Comparison of ENCODE assay signal across 8 cellular contexts in genomic region chr6:33696538-33697518, GRCh38. TPM values are rescaled to one million over a fixed set of nuclear protein-coding genes. Genes with fewer than 3 reads are reported as not detected.
DNase-seq lines count a peak whose midpoint lies in the region; ATAC-seq and TF ChIP-seq lines count a peak whose summit lies in the region.

No MANE protein-coding gene starts in this region.

- H3F3A ChIP-seq in PC-9 (ENCODE audit: insufficient read depth, low read depth), result peaks cover 67% of the 10 kb centered on the region

- intact Hi-C loops in PC-9 (cut with micrococcal nuclease; ENCODE audit: unreplicated experiment), result no loop called here
- intact Hi-C loops in mucosa of descending colon (cut with DNase I, micrococcal nuclease), result no loop called here

- H3K27me3 ChIP-seq in PC-9 (ENCODE audit: insufficient read depth, low read depth), result no peaks in the 10 kb centered on the region

- H3K4me3 Mint-ChIP-seq in chondrocyte (ENCODE audit: unreplicated experiment), result no peak overlapping the region

- H3K4me2 ChIP-seq in PC-9, result no peak overlapping the region

- H3K4me1 ChIP-seq in PC-9 (replicated peaks; ENCODE audit: insufficient read depth) (peaks cover 21% of the 10 kb centered on the region; the same call in 1 of the 2 replicates), mucosa of descending colon (ENCODE audit: low read depth) (peaks cover 2% of the 10 kb centered on the region)

- TF ChIP-seq CTCF in PC-9 (conservative IDR thresholded peaks at IDR 0.05) (no peak), chondrocyte (IDR thresholded peaks at IDR 0.05) (no peak), mucosa of descending colon (IDR thresholded peaks at IDR 0.05) (no peak)

- peak; percentile 29 for ATAC-seq in mucosa of descending colon
- ATAC-seq in GM18861 (IDR thresholded peaks at IDR 0.05; ENCODE audit: unreplicated experiment), result no peak

- H4K20me1 ChIP-seq in PC-9 (ENCODE audit: insufficient read depth), result peaks cover 23% of the 10 kb centered on the region

- CTCF ChIA-PET in PC-9 (lab: Charles Lee), result interaction anchor here (0.6 to 1.7 kb wide), 3 partner anchors 14 to 114 kb away, joined by 3 to 7 read pairs (median 6); partner anchors contain the start of gene UQCC2

- H3K4me3 ChIP-seq in PC-9 (no peak overlapping the region), mucosa of descending colon (no peak overlapping the region)

- no peaks in the 10 kb centered on the region for H3K79me2 ChIP-seq in PC-9 (ENCODE audit: low read depth)

- H3K9me3 Mint-ChIP-seq in chondrocyte (ENCODE audit: low read depth), result no peaks in the 10 kb centered on the region

- POLR2A ChIA-PET in PC-9 (lab: Charles Lee; ENCODE audit: unreplicated experiment), result interaction anchor here (0.6 kb wide), 3 partner anchors 28 to 872 kb away, joined by 3 read pairs; no protein-coding TSS in a partner anchor

- peaks cover 2% of the 10 kb centered on the region for H3K36me3 Mint-ChIP-seq in chondrocyte (ENCODE audit: low read depth)

- peak; percentile 34 for DNase-seq in activated gamma-delta T cell treated with Interleukin-2 at 50 U/mL for 16 hours
- no peak for DNase-seq in activated gamma-delta T cell (lab: John Stamatoyannopoulos, UW)
- peak in 1 of 2 experiments; percentile 71 for DNase-seq in PC-9
- peak; percentile 62 for DNase-seq in chondrocyte (ENCODE audit: low spot score)
- DNase-seq in mucosa of descending colon, result peak in 1 of 3 donors; percentile 29
- DNase-seq in amniotic stem cell (lab: John Stamatoyannopoulos, UW), result no peak
- no peak for DNase-seq in stimulated activated CD4-positive, alpha-beta T cell treated with anti-CD3 and anti-CD28 coated beads, Interleukin-1b, Interleukin-23, amount 100 ng/mL, for 48 hours

- no peaks in the 10 kb centered on the region for H3K9me3 ChIP-seq in PC-9 (ENCODE audit: insufficient read depth, low read depth)
- no peaks in the 10 kb centered on the region for H3K9me3 ChIP-seq in mucosa of descending colon

- H3K36me3 ChIP-seq in PC-9 (ENCODE audit: low read depth), result peaks cover 29% of the 10 kb centered on the region
- H3K36me3 ChIP-seq in mucosa of descending colon (ENCODE audit: low read depth), result peaks cover 3% of the 10 kb centered on the region

- H2AFZ ChIP-seq in PC-9, result no peak overlapping the region

- no peaks in the 10 kb centered on the region for H3K9me2 ChIP-seq in PC-9 (ENCODE audit: insufficient read depth)

- 0 out of 2 replicates have a peak overlapping the region, but pooled peaks have one; percentile 19 for H3K27ac ChIP-seq in PC-9

- no TSS peak for BruUV-seq in PC-9 (replicated peaks; lab: Mats Ljungman, UMichigan)

- peak overlapping the region; percentile 78 for H3K27ac Mint-ChIP-seq in chondrocyte (ENCODE audit: unreplicated experiment)

- peaks cover 55% of the 10 kb centered on the region for H3K4me1 Mint-ChIP-seq in chondrocyte (ENCODE audit: low read depth)

- H3K27me3 Mint-ChIP-seq in chondrocyte (ENCODE audit: low read depth), result no peaks in the 10 kb centered on the region

RNA-seq across cellular contexts. Expression of gene UQCC2, which starts 14.7 kb away (rescaled TPM):
- total RNA-seq in PC-9 (2021) (71.2 and 72.9 TPM in 2 replicates), chondrocyte (64.5 to 80.2 TPM (median 67.6 TPM) in 3 replicates), mucosa of descending colon (10 to 100 TPM; 41.8 to 48.6 (median 45.7) TPM)

RNA-seq across cellular contexts. Expression of gene IP6K3, which starts 49.9 kb away (rescaled TPM):
- total RNA-seq in PC-9 (2021) (not detected in 2 replicates), chondrocyte (6.1 to 9.0 TPM (median 6.5 TPM) in 3 replicates), mucosa of descending colon (1 to 10 TPM in 1 of 3 donors, under 1 TPM in 2; 0.67 to 6.8 (median 0.96) TPM)

Comparison
In these comparisons a context has a peak if more than half of its experiments do, and no peak if none do; other contexts are left out.
1. DNase-seq: peak in activated gamma-delta T cell treated with Interleukin-2 at 50 U/mL for 16 hours (single experiment) and chondrocyte (single experiment); none in activated gamma-delta T cell (single experiment), amniotic stem cell (single experiment) and stimulated activated CD4-positive, alpha-beta T cell treated with anti-CD3 and anti-CD28 coated beads, Interleukin-1b, Interleukin-23, amount 100 ng/mL, for 48 hours (single experiment).